9 cellular contexts compared by ENCODE assay signal in the genomic region with DNA sequence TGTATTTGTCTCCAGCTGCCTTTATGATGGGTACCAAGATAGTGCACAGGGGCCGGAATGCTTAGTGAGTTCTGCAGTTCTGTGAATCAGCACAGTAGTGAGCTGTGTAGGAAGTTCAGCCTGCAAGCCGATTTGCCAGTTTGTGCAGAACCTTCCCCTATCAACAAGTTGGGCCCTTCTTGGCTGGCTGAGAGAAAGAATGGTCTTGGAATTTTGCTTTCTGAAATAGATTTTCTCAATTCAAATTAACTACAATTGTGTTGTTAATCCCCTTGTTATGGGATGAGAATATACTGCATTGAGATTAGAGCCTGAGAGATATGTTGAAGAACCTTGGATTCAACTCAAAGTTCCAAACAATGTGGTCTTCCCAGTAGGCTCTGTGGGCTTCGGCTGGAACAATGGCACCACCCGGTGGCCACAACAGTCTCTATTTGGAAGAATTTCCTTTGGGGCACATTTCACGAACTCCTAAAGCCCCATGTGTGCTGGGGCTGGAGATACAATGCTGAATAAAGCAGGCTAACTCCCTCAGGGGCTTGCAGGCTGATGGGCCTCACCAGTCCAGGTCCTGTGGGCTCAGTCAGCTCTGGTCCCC. TPM values are rescaled to one million over a fixed set of nuclear protein-coding genes. Genes with fewer than 3 reads are reported as not detected.
DNase-seq lines count a peak whose midpoint lies in the region; ATAC-seq, FAIRE-seq and TF ChIP-seq lines count a peak whose summit lies in the region.
"Had no signal": no experiment of that assay in that cellular context is flagged by ENCODE, and none has a peak within 500 bp of the region (broad histone marks: within the 10 kb centered on the region; RNA-seq: fewer than 3 reads in every experiment).

No MANE protein-coding gene starts in this region.

- no peak for FAIRE-seq in kidney (lab: Jason Lieb, UNC)
- FAIRE-seq in urothelium cell line (lab: Jason Lieb, UNC) = no peak

- H3K4me1 Mint-ChIP-seq in MCF 10A (ENCODE audit: insufficient read depth, unreplicated experiment) = no peaks in the 10 kb centered on the region

- intact Hi-C loops in MCF 10A (cut with micrococcal nuclease) (loop anchor here (1.0 to 5.0 kb wide), 5 partner anchors 125 to 800 kb away; no protein-coding TSS in a partner anchor), kidney (cut with DNase I) (no loop called here)

- H3K9ac ChIP-seq in kidney (ENCODE audit: low read length in 2 of 2) = no peak overlapping the region

- DNase-seq in NCI-H2171 (lab: John Stamatoyannopoulos, UW) = peak; percentile 54
- peak; percentile 36 for DNase-seq in MCF 10A (ENCODE audit: unreplicated experiment)
- DNase-seq in kidney = peak; percentile 81
- DNase-seq in urothelium cell line (ENCODE audit: low spot score) = peak; percentile 54

- H3K27me3 Mint-ChIP-seq in MCF 10A (ENCODE audit: insufficient read depth, unreplicated experiment) = peaks cover 27% of the 10 kb centered on the region

- peak; percentile 58 for ATAC-seq in GM21447 (IDR thresholded peaks at IDR 0.05; ENCODE audit: unreplicated experiment)
- ATAC-seq in GM21786 (IDR thresholded peaks at IDR 0.05; ENCODE audit: unreplicated experiment) = no peak
- no peak for ATAC-seq in GM18867 (IDR thresholded peaks at IDR 0.05; ENCODE audit: unreplicated experiment)

- no peaks in the 10 kb centered on the region for H3K36me3 ChIP-seq in kidney (ENCODE audit: control insufficient read depth in 1 of 2, insufficient read depth in 2 of 2, low read length in 2 of 2)

- TF ChIP-seq CTCF in C4-2B (conservative IDR thresholded peaks at IDR 0.05) = peak; percentile 73
- TF ChIP-seq CTCF in MCF 10A (IDR thresholded peaks at IDR 0.05; ENCODE audit: unreplicated experiment) = peak; percentile 61
- TF ChIP-seq CTCF in kidney (IDR thresholded peaks at IDR 0.05; ENCODE audit: borderline replicate concordance, extremely low read depth, insufficient read depth) = peak; percentile 59

- H3K36me3 Mint-ChIP-seq in MCF 10A (ENCODE audit: insufficient read depth, unreplicated experiment) = no peaks in the 10 kb centered on the region

- H3K9me3 Mint-ChIP-seq in MCF 10A (ENCODE audit: unreplicated experiment) = peaks cover 7% of the 10 kb centered on the region
- H3K9me3 Mint-ChIP-seq: stimulated activated naive CD8-positive, alpha-beta T cell treated with anti-CD3 and anti-CD28 coated beads, Interleukin-15, Interleukin-2, amounts not matched to agents 100 ng/mL and 50 ng/mL, for 24 hours had no signal

- H3K27ac ChIP-seq in C4-2B (no peak overlapping the region), kidney (ENCODE audit: low read depth in 2 of 2, low read length in 2 of 2) (no peak overlapping the region)

- no peak overlapping the region for H3K4me3 ChIP-seq in kidney (ENCODE audit: low read length in 2 of 2)

- POLR2A ChIA-PET in MCF 10A (lab: Yijun Ruan, JAX) = no interaction called here

- no peak overlapping the region for H3K4me3 Mint-ChIP-seq in MCF 10A (ENCODE audit: unreplicated experiment)
- H3K4me3 Mint-ChIP-seq: stimulated activated naive CD8-positive, alpha-beta T cell treated with anti-CD3 and anti-CD28 coated beads, Interleukin-15, Interleukin-2, amounts not matched to agents 100 ng/mL and 50 ng/mL, for 24 hours had no signal

- no peaks in the 10 kb centered on the region for H3K4me1 ChIP-seq in kidney (ENCODE audit: control insufficient read depth in 1 of 2, insufficient read depth in 1 of 2, low read depth in 1 of 2, low read length in 2 of 2)

- CTCF ChIA-PET in MCF 10A (lab: Yijun Ruan, JAX) = interaction anchor here (0.8 to 1.7 kb wide), 9 partner anchors 11 to 1173 kb away, joined by 3 to 6 read pairs (median 3); no protein-coding TSS in a partner anchor

- H3K9me3 ChIP-seq in kidney (ENCODE audit: control insufficient read depth in 1 of 2, low read length in 2 of 2) = no peaks in the 10 kb centered on the region

- H3K27ac Mint-ChIP-seq in MCF 10A (ENCODE audit: low read depth, unreplicated experiment) = no peak overlapping the region
- H3K27ac Mint-ChIP-seq: stimulated activated naive CD8-positive, alpha-beta T cell treated with anti-CD3 and anti-CD28 coated beads, Interleukin-15, Interleukin-2, amounts not matched to agents 100 ng/mL and 50 ng/mL, for 24 hours had no signal

- BruUV-seq in MCF 10A (replicated peaks; lab: Mats Ljungman, UMichigan) = no TSS peak

RNA-seq across cellular contexts. Expression of a gene that starts 59.1 kb away (rescaled TPM):
- total RNA-seq in MCF 10A (2022) (not detected in 2 replicates), kidney (not detected)
- polyA plus RNA-seq in kidney (ENCODE audit: insufficient read depth, low read depth, low replicate concordance) = not detected
